25 cellular contexts compared by ENCODE assay signal in the genomic region with DNA sequence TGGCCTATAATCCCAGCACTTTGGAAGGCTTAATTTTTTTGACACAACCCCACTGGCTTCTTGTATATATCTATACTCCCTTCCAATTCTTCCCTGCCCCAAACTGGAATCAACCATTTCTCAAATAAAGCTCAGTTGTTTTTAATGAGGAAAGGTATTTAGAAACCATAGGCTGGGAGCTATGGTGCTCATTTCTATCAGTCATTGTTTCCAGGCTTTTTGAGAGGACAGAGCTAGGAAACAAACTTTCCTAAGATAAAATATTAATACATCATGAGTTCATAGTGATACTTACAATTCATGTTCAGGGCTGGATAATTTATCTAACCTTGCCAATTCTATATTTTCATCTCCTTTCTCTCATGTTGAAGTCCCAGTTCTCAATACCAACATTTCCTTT. TPM values are rescaled to one million over a fixed set of nuclear protein-coding genes. Genes with fewer than 3 reads are reported as not detected.
DNase-seq lines count a peak whose midpoint lies in the region; ATAC-seq and TF ChIP-seq lines count a peak whose summit lies in the region.
"Had no signal": no experiment of that assay in that cellular context is flagged by ENCODE, and none has a peak within 500 bp of the region (broad histone marks: within the 10 kb centered on the region; RNA-seq: fewer than 3 reads in every experiment).

No MANE protein-coding gene starts in this region.

- no peaks in the 10 kb centered on the region for H3K4me1 ChIP-seq in HEK293 (ENCODE audit: control insufficient read depth, insufficient read depth, low read length)
- H3K4me1 ChIP-seq: BE2C had no signal

- H3K4me3 ChIP-seq in HEK293 (ENCODE audit: low read depth, low read length): no peak overlapping the region
- H3K4me3 ChIP-seq: BLaER1, GM12878 had no signal

- POLR2A ChIA-PET in HEK293 (lab: Yijun Ruan, JAX): no interaction called here

- peaks cover 17 to 53% of the 10 kb centered on the region in 2 experiments for H3K36me3 ChIP-seq in HEK293 (ENCODE audit: control insufficient read depth in 2 of 2, insufficient read depth in 1 of 2, low read length in 2 of 2)

- no peak overlapping the region for H3K27ac ChIP-seq in HEK293 (ENCODE audit: extremely low read depth, low read depth, low read length)
- H3K27ac ChIP-seq: BLaER1 had no signal

- peak overlapping the region; percentile 82 for H3K4me3 Mint-ChIP-seq in endothelial cell (ENCODE audit: unreplicated experiment)
- H3K4me3 Mint-ChIP-seq in stimulated activated effector memory CD8-positive, alpha-beta T cell treated with anti-CD3 and anti-CD28 coated beads, Interleukin-12 subunit alpha, Interleukin-12 subunit beta, amount 100 ng/mL, for 72 hours: no peak overlapping the region
- H3K4me3 Mint-ChIP-seq: CD14-positive monocyte; CD4-positive, alpha-beta memory T cell; CD8-positive, alpha-beta memory T cell had no signal

- ATAC-seq in stimulated activated effector memory CD8-positive, alpha-beta T cell treated with anti-CD3 and anti-CD28 coated beads, Interleukin-12 subunit alpha, Interleukin-12 subunit beta, amount 100 ng/mL, for 72 hours: no peak
- ATAC-seq: GM12878 had no signal

- H3K9me3 Mint-ChIP-seq in endothelial cell (ENCODE audit: unreplicated experiment): no peaks in the 10 kb centered on the region
- no peaks in the 10 kb centered on the region for H3K9me3 Mint-ChIP-seq in stimulated activated effector memory CD8-positive, alpha-beta T cell treated with anti-CD3 and anti-CD28 coated beads, Interleukin-12 subunit alpha, Interleukin-12 subunit beta, amount 100 ng/mL, for 72 hours

- H3K9me3 ChIP-seq in HEK293 (ENCODE audit: control insufficient read depth, insufficient read depth, low read depth, low read length): no peaks in the 10 kb centered on the region
- H3K9me3 ChIP-seq: BE2C had no signal

- DNase-seq in DMS53 (lab: John Stamatoyannopoulos, UW) (peak; percentile 9), DMS53 treated with DMSO at 0.1 percent for 48 hours (lab: John Stamatoyannopoulos, UW; ENCODE audit: unreplicated experiment) (no peak), endothelial cell (ENCODE audit: low spot score) (no peak), amygdala (lab: John Stamatoyannopoulos, UW) (no peak), UCSD-AML1 (lab: John Stamatoyannopoulos, UW; ENCODE audit: unreplicated experiment) (no peak), ecto neural progenitor cell (ENCODE audit: low spot score) (no peak)
- no peak for DNase-seq in stimulated activated effector memory CD8-positive, alpha-beta T cell treated with anti-CD3 and anti-CD28 coated beads, Interleukin-12 subunit alpha, Interleukin-12 subunit beta, amount 100 ng/mL, for 72 hours (ENCODE audit: low spot score in 2 of 2)
- DNase-seq: 8988T; ACHN; BE2C; C1 segment of cervical spinal cord; CD4-positive, alpha-beta memory T cell; CD4-positive, CD25-positive, alpha-beta regulatory T cell; CD8-positive, alpha-beta memory T cell; COR-L47; DMS 273 treated with DMSO at 0.1 percent for 48 hours; DMS153; DMS79; DND-41; EL; GDM1 had no signal

- CTCF ChIA-PET in HEK293 (lab: Yijun Ruan, JAX): no interaction called here

- TF ChIP-seq CTCF in HEK293 (tag by site-specific recombination; IDR thresholded peaks at IDR 0.05) (no peak), endothelial cell (IDR thresholded peaks at IDR 0.05; ENCODE audit: unreplicated experiment) (no peak)

- H3K27me3 Mint-ChIP-seq in endothelial cell (ENCODE audit: unreplicated experiment): no peaks in the 10 kb centered on the region
- H3K27me3 Mint-ChIP-seq: CD4-positive, alpha-beta memory T cell; CD4-positive, CD25-positive, alpha-beta regulatory T cell had no signal

- peaks cover 51% of the 10 kb centered on the region for H3K36me3 Mint-ChIP-seq in endothelial cell (ENCODE audit: low read depth, unreplicated experiment)
- peaks cover 47% of the 10 kb centered on the region for H3K36me3 Mint-ChIP-seq in stimulated activated effector memory CD8-positive, alpha-beta T cell treated with anti-CD3 and anti-CD28 coated beads, Interleukin-12 subunit alpha, Interleukin-12 subunit beta, amount 100 ng/mL, for 72 hours

- H3K4me1 Mint-ChIP-seq in endothelial cell (ENCODE audit: unreplicated experiment): no peaks in the 10 kb centered on the region
- no peaks in the 10 kb centered on the region for H3K4me1 Mint-ChIP-seq in stimulated activated effector memory CD8-positive, alpha-beta T cell treated with anti-CD3 and anti-CD28 coated beads, Interleukin-12 subunit alpha, Interleukin-12 subunit beta, amount 100 ng/mL, for 72 hours
- H3K4me1 Mint-ChIP-seq: CD14-positive monocyte; CD4-positive, CD25-positive, alpha-beta regulatory T cell had no signal

- no peak overlapping the region for H3K27ac Mint-ChIP-seq in endothelial cell (ENCODE audit: unreplicated experiment)
- H3K27ac Mint-ChIP-seq in stimulated activated effector memory CD8-positive, alpha-beta T cell treated with anti-CD3 and anti-CD28 coated beads, Interleukin-12 subunit alpha, Interleukin-12 subunit beta, amount 100 ng/mL, for 72 hours: peak overlapping the region; percentile 48
- H3K27ac Mint-ChIP-seq: CD14-positive monocyte; CD4-positive, alpha-beta memory T cell; CD4-positive, CD25-positive, alpha-beta regulatory T cell had no signal

TF ChIP-seq in HEK293, 187 proteins besides CTCF, POLR2A, EP300 and RAD21 (continues in another document):
- TF ChIP-seq ZNF558 (tag by site-specific recombination; IDR thresholded peaks at IDR 0.05) (no peak), ZNF549 (tag by site-specific recombination; IDR thresholded peaks at IDR 0.05) (peak; percentile 29; the same call in 1 of the 2 replicates), GLIS1 (tag by site-specific recombination; IDR thresholded peaks at IDR 0.05) (no peak), ZNF354C (tag by site-specific recombination; IDR thresholded peaks at IDR 0.05; ENCODE audit: borderline replicate concordance, low read depth) (no peak), ZSCAN30 (tag by site-specific recombination; IDR thresholded peaks at IDR 0.05) (0 out of 2 replicates have a peak, but pooled peaks have one; percentile 18), SETDB1 (IDR thresholded peaks at IDR 0.05; ENCODE audit: insufficient read length, low read length) (peak; percentile 97), ZNF404 (tag by site-specific recombination; IDR thresholded peaks at IDR 0.05) (no peak), YY1 (tag by site-specific recombination; IDR thresholded peaks at IDR 0.05) (no peak), ZNF692 (tag by site-specific recombination; IDR thresholded peaks at IDR 0.05) (no peak), ZSCAN4 (tag by site-specific recombination; IDR thresholded peaks at IDR 0.05) (no peak)
- TF ChIP-seq, protein P1, sequence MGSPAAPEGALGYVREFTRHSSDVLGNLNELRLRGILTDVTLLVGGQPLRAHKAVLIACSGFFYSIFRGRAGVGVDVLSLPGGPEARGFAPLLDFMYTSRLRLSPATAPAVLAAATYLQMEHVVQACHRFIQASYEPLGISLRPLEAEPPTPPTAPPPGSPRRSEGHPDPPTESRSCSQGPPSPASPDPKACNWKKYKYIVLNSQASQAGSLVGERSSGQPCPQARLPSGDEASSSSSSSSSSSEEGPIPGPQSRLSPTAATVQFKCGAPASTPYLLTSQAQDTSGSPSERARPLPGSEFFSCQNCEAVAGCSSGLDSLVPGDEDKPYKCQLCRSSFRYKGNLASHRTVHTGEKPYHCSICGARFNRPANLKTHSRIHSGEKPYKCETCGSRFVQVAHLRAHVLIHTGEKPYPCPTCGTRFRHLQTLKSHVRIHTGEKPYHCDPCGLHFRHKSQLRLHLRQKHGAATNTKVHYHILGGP (tag by site-specific recombination; IDR thresholded peaks at IDR 0.05): no peak
- TF ChIP-seq, protein P2, sequence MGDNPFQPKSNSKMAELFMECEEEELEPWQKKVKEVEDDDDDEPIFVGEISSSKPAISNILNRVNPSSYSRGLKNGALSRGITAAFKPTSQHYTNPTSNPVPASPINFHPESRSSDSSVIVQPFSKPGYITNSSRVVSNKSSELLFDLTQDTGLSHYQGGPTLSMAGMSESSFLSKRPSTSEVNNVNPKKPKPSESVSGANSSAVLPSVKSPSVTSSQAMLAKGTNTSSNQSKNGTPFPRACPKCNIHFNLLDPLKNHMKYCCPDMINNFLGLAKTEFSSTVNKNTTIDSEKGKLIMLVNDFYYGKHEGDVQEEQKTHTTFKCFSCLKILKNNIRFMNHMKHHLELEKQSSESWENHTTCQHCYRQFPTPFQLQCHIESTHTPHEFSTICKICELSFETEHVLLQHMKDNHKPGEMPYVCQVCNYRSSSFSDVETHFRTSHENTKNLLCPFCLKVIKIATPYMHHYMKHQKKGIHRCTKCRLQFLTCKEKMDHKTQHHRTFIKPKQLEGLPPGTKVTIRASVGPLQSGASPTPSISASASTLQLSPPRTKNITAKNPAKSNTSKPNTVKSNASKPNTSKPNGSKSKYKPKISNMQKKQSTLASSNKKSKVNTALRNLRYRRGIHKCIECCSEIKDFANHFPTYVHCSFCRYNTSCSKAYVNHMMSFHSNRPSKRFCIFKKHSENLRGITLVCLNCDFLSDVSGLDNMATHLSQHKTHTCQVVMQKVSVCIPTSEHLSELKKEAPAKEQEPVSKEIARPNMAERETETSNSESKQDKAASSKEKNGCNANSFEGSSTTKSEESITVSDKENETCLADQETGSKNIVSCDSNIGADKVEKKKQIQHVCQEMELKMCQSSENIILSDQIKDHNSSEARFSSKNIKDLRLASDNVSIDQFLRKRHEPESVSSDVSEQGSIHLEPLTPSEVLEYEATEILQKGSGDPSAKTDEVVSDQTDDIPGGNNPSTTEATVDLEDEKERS (tag by site-specific recombination; IDR thresholded peaks at IDR 0.05): 0 out of 2 replicates have a peak, but pooled peaks have one; percentile 52

RNA-seq across cellular contexts. Expression of gene BCOR, which starts 50.3 kb away (rescaled TPM):
- 34.5 TPM for total RNA-seq in endothelial cell (ENCODE audit: unreplicated experiment)
